Comparison of ENCODE assay signal across 1 cellular context in the genomic region with DNA sequence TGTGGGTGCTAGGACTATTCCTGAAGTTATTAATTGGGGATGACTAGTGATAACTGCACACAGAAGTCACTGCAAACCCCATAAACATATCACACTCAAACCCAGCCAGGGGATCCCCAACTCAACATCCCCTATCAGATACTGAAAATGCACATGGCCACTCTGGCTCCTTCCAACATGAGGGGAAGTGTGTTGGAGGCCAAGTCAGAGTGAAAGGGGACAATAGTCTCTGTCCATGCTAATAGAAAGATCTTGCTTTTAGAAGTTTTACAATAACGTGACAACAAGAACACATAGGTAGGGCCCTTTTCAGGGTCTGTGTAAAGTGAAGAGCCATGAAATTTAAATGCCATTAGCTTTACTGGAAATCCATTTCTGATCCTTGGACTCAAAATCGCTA.
TF ChIP-seq lines count a peak whose summit lies in the region.

No MANE protein-coding gene starts in this region.

TF ChIP-seq in GM12878, 131 proteins besides CTCF, POLR2A, EP300 and RAD21 (continued from another document):
- TF ChIP-seq ZBTB40 (IDR thresholded peaks at IDR 0.05; ENCODE audit: borderline replicate concordance), result no peak
- TF ChIP-seq TAF1 (IDR thresholded peaks at IDR 0.05; ENCODE audit: borderline replicate concordance, low read depth, low read length), result no peak
- TF ChIP-seq SPI1 (IDR thresholded peaks at IDR 0.05; ENCODE audit: borderline replicate concordance, insufficient read depth, low read depth, low read length), result peak; percentile 78; the same call in 1 of the 2 replicates
- TF ChIP-seq IRF4 (IDR thresholded peaks at IDR 0.05; ENCODE audit: low read depth, low read length), result peak; percentile 60; the same call in 1 of the 2 replicates
- no peak for TF ChIP-seq SREBF2 (IDR thresholded peaks at IDR 0.05; ENCODE audit: low read length)
- TF ChIP-seq RAD51 (IDR thresholded peaks at IDR 0.05), result no peak
- 0 out of 2 replicates have a peak, but pooled peaks have one; percentile 41 for TF ChIP-seq YY1 (IDR thresholded peaks at IDR 0.05; ENCODE audit: low read depth, low read length)
- peak in 1 of 2 experiments; percentile 77; a peak in 1 of 4 replicates for TF ChIP-seq ETV6 (conservative IDR thresholded peaks at IDR 0.05 in 1 of 2, IDR thresholded peaks at IDR 0.05 in 1 of 2; ENCODE audit: borderline replicate concordance in 1 of 2, low read depth in 1 of 2)
- no peak for TF ChIP-seq SIN3A (IDR thresholded peaks at IDR 0.05; ENCODE audit: low read depth, low read length)
- 0 out of 2 replicates have a peak, but pooled peaks have one; percentile 18 for TF ChIP-seq CREB1 (IDR thresholded peaks at IDR 0.05; ENCODE audit: low read depth)
- TF ChIP-seq IKZF1 (conservative IDR thresholded peaks at IDR 0.05), result peak; percentile 21; the same call in 1 of the 2 replicates
- TF ChIP-seq, protein P1, sequence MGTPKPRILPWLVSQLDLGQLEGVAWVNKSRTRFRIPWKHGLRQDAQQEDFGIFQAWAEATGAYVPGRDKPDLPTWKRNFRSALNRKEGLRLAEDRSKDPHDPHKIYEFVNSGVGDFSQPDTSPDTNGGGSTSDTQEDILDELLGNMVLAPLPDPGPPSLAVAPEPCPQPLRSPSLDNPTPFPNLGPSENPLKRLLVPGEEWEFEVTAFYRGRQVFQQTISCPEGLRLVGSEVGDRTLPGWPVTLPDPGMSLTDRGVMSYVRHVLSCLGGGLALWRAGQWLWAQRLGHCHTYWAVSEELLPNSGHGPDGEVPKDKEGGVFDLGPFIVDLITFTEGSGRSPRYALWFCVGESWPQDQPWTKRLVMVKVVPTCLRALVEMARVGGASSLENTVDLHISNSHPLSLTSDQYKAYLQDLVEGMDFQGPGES (IDR thresholded peaks at IDR 0.05), result no peak
- TF ChIP-seq, protein P2, sequence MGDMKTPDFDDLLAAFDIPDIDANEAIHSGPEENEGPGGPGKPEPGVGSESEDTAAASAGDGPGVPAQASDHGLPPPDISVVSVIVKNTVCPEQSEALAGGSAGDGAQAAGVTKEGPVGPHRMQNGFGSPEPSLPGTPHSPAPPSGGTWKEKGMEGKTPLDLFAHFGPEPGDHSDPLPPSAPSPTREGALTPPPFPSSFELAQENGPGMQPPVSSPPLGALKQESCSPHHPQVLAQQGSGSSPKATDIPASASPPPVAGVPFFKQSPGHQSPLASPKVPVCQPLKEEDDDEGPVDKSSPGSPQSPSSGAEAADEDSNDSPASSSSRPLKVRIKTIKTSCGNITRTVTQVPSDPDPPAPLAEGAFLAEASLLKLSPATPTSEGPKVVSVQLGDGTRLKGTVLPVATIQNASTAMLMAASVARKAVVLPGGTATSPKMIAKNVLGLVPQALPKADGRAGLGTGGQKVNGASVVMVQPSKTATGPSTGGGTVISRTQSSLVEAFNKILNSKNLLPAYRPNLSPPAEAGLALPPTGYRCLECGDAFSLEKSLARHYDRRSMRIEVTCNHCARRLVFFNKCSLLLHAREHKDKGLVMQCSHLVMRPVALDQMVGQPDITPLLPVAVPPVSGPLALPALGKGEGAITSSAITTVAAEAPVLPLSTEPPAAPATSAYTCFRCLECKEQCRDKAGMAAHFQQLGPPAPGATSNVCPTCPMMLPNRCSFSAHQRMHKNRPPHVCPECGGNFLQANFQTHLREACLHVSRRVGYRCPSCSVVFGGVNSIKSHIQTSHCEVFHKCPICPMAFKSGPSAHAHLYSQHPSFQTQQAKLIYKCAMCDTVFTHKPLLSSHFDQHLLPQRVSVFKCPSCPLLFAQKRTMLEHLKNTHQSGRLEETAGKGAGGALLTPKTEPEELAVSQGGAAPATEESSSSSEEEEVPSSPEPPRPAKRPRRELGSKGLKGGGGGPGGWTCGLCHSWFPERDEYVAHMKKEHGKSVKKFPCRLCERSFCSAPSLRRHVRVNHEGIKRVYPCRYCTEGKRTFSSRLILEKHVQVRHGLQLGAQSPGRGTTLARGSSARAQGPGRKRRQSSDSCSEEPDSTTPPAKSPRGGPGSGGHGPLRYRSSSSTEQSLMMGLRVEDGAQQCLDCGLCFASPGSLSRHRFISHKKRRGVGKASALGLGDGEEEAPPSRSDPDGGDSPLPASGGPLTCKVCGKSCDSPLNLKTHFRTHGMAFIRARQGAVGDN (IDR thresholded peaks at IDR 0.05), result peak; percentile 81
- TF ChIP-seq JUNB (IDR thresholded peaks at IDR 0.05), result peak; percentile 69
- TF ChIP-seq BCL11A (IDR thresholded peaks at IDR 0.05; ENCODE audit: low read depth, low read length), result peak; percentile 65
- TF ChIP-seq ZBTB4 (CRISPR knock-in tag; IDR thresholded peaks at IDR 0.05), result no peak
- TF ChIP-seq HCFC1 (IDR thresholded peaks at IDR 0.05; ENCODE audit: low read length), result no peak
- TF ChIP-seq SP1 (IDR thresholded peaks at IDR 0.05; ENCODE audit: low read depth, low read length), result no peak
